In the genomic region with DNA sequence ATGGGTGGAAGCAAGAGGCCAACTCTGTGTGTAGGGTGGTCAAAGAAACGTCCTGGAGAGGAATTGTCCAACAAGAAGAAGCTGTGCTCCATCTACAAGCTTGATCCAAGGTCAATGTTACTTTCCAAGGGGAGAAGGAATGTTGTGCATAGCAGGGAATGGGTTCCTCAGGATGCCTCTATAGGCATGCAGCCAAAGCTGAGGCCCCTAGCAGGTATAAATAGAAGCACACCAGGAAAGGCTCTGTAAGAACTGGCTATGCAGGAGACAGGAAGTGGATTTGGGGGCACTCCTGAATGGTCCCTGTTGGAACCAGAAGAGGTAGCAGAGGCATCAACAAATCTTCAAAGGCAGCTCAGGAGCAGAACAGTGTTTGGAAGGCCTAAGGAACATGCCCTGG, we compare ENCODE assay signal across 19 cellular contexts.
"Had no signal": no experiment of that assay in that cellular context is flagged by ENCODE, and none has a peak within 500 bp of the region (broad histone marks: within the 10 kb centered on the region; RNA-seq: fewer than 3 reads in every experiment).

No MANE protein-coding gene starts in this region.

- H3K36me3 ChIP-seq: brain microvascular endothelial cell, upper lobe of right lung had no signal

- H3K36me3 Mint-ChIP-seq: natural killer cell, T-cell had no signal

- FAIRE-seq: endometrium had no signal

- H3K27ac Mint-ChIP-seq: activated CD4-positive, alpha-beta T cell treated with anti-CD3 and anti-CD28 coated beads, Interleukin-2, amount 10 ng/mL, durations not matched to agents 24 days and 14 days; activated CD8-positive, alpha-beta T cell treated with anti-CD3 and anti-CD28 coated beads, Interleukin-2, amount 10 ng/mL, durations not matched to agents 7 days and 5 days; activated naive CD8-positive, alpha-beta T cell treated with anti-CD3 and anti-CD28 coated beads, Interleukin-2, amount 10 ng/mL, durations not matched to agents 7 days and 5 days; activated T-cell treated with anti-CD3 and anti-CD28 coated beads, Interleukin-2, amount 50 U/mL, for 24 hours; activated T-helper 2 cell treated with anti-CD3 and anti-CD28 coated beads, Interferon-gamma antibody, Interleukin-2, Interleukin-4, amounts not matched to agents 10 μg/mL and 5 μg/mL and 100 μg/mL, durations not matched to agents 14 hours and 24 hours and 36 hours; immature natural killer cell; natural killer cell; stimulated activated naive CD8-positive, alpha-beta T cell treated with anti-CD3 and anti-CD28 coated beads, Interleukin-15, Interleukin-2, amounts not matched to agents 100 ng/mL and 50 ng/mL, for 24 hours; T-cell had no signal

- H3K9me3 ChIP-seq: upper lobe of right lung had no signal

- H3K4me3 ChIP-seq: coronary artery, upper lobe of right lung had no signal

- H3K4me3 Mint-ChIP-seq: activated CD4-positive, alpha-beta T cell treated with anti-CD3 and anti-CD28 coated beads, Interleukin-2, amount 10 ng/mL, durations not matched to agents 24 days and 14 days; activated CD8-positive, alpha-beta T cell treated with anti-CD3 and anti-CD28 coated beads, Interleukin-2, amount 10 ng/mL, durations not matched to agents 7 days and 5 days; activated naive CD8-positive, alpha-beta T cell treated with anti-CD3 and anti-CD28 coated beads, Interleukin-2, amount 10 ng/mL, durations not matched to agents 7 days and 5 days; activated T-cell treated with anti-CD3 and anti-CD28 coated beads, Interleukin-2, amount 50 U/mL, for 24 hours; immature natural killer cell; natural killer cell; stimulated activated naive CD8-positive, alpha-beta T cell treated with anti-CD3 and anti-CD28 coated beads, Interleukin-15, Interleukin-2, amounts not matched to agents 100 ng/mL and 50 ng/mL, for 24 hours; T-cell had no signal

- DNase-seq: activated CD4-positive, alpha-beta T cell treated with anti-CD3 and anti-CD28 coated beads, Interleukin-2, amount 10 ng/mL, durations not matched to agents 24 days and 14 days; activated CD8-positive, alpha-beta T cell treated with anti-CD3 and anti-CD28 coated beads, Interleukin-2, amount 10 ng/mL, durations not matched to agents 7 days and 5 days; activated naive CD4-positive, alpha-beta T cell treated with Interleukin-2 at 50 U/mL for 16 hours; activated naive CD8-positive, alpha-beta T cell treated with anti-CD3 and anti-CD28 coated beads, Interleukin-2, amount 10 ng/mL, durations not matched to agents 7 days and 5 days; activated T-cell treated with anti-CD3 and anti-CD28 coated beads, Interleukin-2, amount 50 U/mL, for 24 hours; brain microvascular endothelial cell; erythroblast; foreskin melanocyte; immature natural killer cell; kidney glomerular epithelial cell; natural killer cell; posterior cingulate gyrus; T-cell; upper lobe of right lung had no signal

- H3K27me3 ChIP-seq: brain microvascular endothelial cell, upper lobe of right lung had no signal

- H3K9me3 Mint-ChIP-seq: activated CD4-positive, alpha-beta T cell treated with anti-CD3 and anti-CD28 coated beads, Interleukin-2, amount 10 ng/mL, durations not matched to agents 24 days and 14 days; activated T-helper 2 cell treated with anti-CD3 and anti-CD28 coated beads, Interferon-gamma antibody, Interleukin-2, Interleukin-4, amounts not matched to agents 10 μg/mL and 5 μg/mL and 100 μg/mL, durations not matched to agents 14 hours and 24 hours and 36 hours; T-cell had no signal

- H3K27ac ChIP-seq: brain microvascular endothelial cell, upper lobe of right lung had no signal

- H3K4me1 Mint-ChIP-seq: immature natural killer cell, natural killer cell had no signal

- H3K4me1 ChIP-seq: upper lobe of right lung had no signal

- ATAC-seq: activated CD8-positive, alpha-beta T cell treated with anti-CD3 and anti-CD28 coated beads, Interleukin-2, amount 10 ng/mL, durations not matched to agents 7 days and 5 days; natural killer cell; SK-N-SH treated with all-trans-retinoic acid at 6 μM for 48 hours; T-cell; upper lobe of right lung had no signal
